In the genomic region with DNA sequence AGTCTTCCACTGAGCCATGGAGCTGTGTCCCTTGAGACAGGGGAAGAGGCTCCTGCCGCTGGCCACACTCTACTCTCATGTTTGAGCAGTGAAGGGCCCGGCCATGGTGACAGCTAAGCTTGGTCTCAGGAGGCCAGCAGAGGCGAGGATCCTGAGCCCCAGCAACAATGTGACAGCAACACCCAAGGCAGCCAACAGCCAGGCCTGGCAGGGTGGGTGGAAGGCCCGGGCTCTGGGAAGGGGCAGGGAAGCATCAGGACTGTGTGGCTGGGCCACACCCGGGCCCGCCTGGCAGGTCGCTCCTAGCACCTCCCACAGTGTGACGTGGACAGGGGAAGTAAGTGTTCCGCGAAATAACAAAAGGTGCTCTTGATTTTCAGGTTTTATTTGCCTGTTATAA, we compare ENCODE assay signal across 23 cellular contexts. TPM values are rescaled to one million over a fixed set of nuclear protein-coding genes. Genes with fewer than 3 reads are reported as not detected.
"Had no signal": no experiment of that assay in that cellular context is flagged by ENCODE, and none has a peak within 500 bp of the region (broad histone marks: within the 10 kb centered on the region; RNA-seq: fewer than 3 reads in every experiment).

No MANE protein-coding gene starts in this region.

- H3K36me3 ChIP-seq: heart right ventricle, prostate gland had no signal

- H3K4me3 ChIP-seq: heart right ventricle, prostate gland, skin epidermis had no signal

- H3K9me3 ChIP-seq: heart right ventricle, prostate gland had no signal

- ATAC-seq: activated CD8-positive, alpha-beta T cell treated with anti-CD3 and anti-CD28 coated beads for 36 hours; activated T-cell treated with anti-CD3 and anti-CD28 coated beads, Interleukin-2, amount 50 U/mL, for 72 hours; heart right ventricle; naive thymus-derived CD8-positive, alpha-beta T cell; right cardiac atrium; stimulated activated naive CD8-positive, alpha-beta T cell treated with anti-CD3 and anti-CD28 coated beads, Interleukin-15, Interleukin-2, amounts not matched to agents 100 U/mL and 50 U/mL, for 24 hours; WTC11 had no signal

- DNase-seq: activated CD4-positive, alpha-beta T cell treated with anti-CD3 and anti-CD28 coated beads for 4 hours; activated CD8-positive, alpha-beta memory T cell treated with anti-CD3 and anti-CD28 coated beads, Interleukin-2, amount 50 U/mL, for 4 hours; activated CD8-positive, alpha-beta T cell treated with anti-CD3 and anti-CD28 coated beads for 36 hours; activated gamma-delta T cell treated with Interleukin-2 at 50 U/mL for 16 hours; activated T-cell treated with anti-CD3 and anti-CD28 coated beads, Interleukin-2, amount 50 U/mL, for 72 hours; amniotic stem cell; central memory CD4-positive, alpha-beta T cell; cortex of kidney; effector CD8-positive, alpha-beta T cell; heart right ventricle; naive thymus-derived CD8-positive, alpha-beta T cell; nucleus accumbens; right cardiac atrium; stimulated activated naive CD8-positive, alpha-beta T cell treated with anti-CD3 and anti-CD28 coated beads, Interleukin-15, Interleukin-2, amounts not matched to agents 100 U/mL and 50 U/mL, for 24 hours; trophoblast cell had no signal

- H3K27ac ChIP-seq: heart right ventricle, prostate gland, skin epidermis had no signal

- H3K4me1 ChIP-seq: heart right ventricle, prostate gland had no signal

RNA-seq across cellular contexts. Expression of a gene that starts 24.8 kb away (rescaled TPM):
- total RNA-seq: endothelial cell of umbilical vein had no signal
- polyA plus RNA-seq: naive thymus-derived CD8-positive, alpha-beta T cell had no signal

RNA-seq across cellular contexts. Expression of a gene that starts 43.3 kb away (rescaled TPM):
- total RNA-seq: activated CD8-positive, alpha-beta T cell treated with anti-CD3 and anti-CD28 coated beads for 36 hours; activated T-cell treated with anti-CD3 and anti-CD28 coated beads, Interleukin-2, amount 50 U/mL, for 72 hours; endothelial cell of umbilical vein; fibroblast of lung; frontal cortex; mononuclear cell; naive thymus-derived CD8-positive, alpha-beta T cell; T-helper 2 cell treated with Interferon-gamma antibody and Interleukin-4, amounts not matched to agents 100 ng/mL and 5 ng/mL, for 36 hours had no signal
- polyA plus RNA-seq: endothelial cell of umbilical vein; fibroblast of lung; naive thymus-derived CD8-positive, alpha-beta T cell had no signal
